ENCODE assay signal across 20 cellular contexts in the genomic region with DNA sequence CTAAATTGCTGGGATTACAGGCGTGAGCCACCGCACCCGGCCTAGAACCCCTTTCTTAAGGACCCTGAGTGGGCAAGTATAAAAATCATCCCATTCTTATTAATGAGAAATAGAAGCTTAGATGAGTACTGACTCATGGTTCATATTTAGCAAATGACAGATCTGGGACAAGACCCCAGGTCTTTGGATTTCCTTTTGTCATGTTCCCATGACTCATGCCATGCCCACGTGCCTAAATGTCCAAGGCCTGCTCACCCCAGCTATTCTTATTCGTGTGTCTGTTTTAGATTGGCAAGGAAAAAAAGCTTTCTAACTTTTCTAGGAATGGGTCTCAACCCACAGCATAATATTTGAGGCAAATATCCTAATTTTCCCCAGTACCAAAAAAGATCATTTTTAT. TPM values are rescaled to one million over a fixed set of nuclear protein-coding genes. Genes with fewer than 3 reads are reported as not detected.
A peak's percentile ranks its signal among the peaks of the same experiment; 100 is the strongest.
DNase-seq lines count a peak whose midpoint lies in the region; ATAC-seq, FAIRE-seq and TF ChIP-seq lines count a peak whose summit lies in the region.
"Had no signal": no experiment of that assay in that cellular context is flagged by ENCODE, and none has a peak within 500 bp of the region (broad histone marks: within the 10 kb centered on the region; RNA-seq: fewer than 3 reads in every experiment).

No MANE protein-coding gene starts in this region.

- no peaks in the 10 kb centered on the region for H3K27me3 ChIP-seq in breast epithelium
- no peaks in the 10 kb centered on the region for H3K27me3 ChIP-seq in mammary epithelial cell (ENCODE audit: insufficient read depth, low read length)
- H3K27me3 ChIP-seq: colonic mucosa, transverse colon had no signal

- H3K4me1 ChIP-seq in breast epithelium (no peaks in the 10 kb centered on the region), mammary epithelial cell (ENCODE audit: insufficient read depth, low read length) (no peaks in the 10 kb centered on the region), mesodermal cell (ENCODE audit: control insufficient read depth, insufficient read depth, low read length, poor library complexity, severe bottlenecking) (peaks cover 43% of the 10 kb centered on the region)
- H3K4me1 ChIP-seq: colonic mucosa had no signal

- no peak overlapping the region for H3K4me3 Mint-ChIP-seq in brain
- H3K4me3 Mint-ChIP-seq: activated CD8-positive, alpha-beta T cell treated with anti-CD3 and anti-CD28 coated beads, Interleukin-2, amount 10 ng/mL, durations not matched to agents 7 days and 5 days; activated naive CD8-positive, alpha-beta T cell treated with anti-CD3 and anti-CD28 coated beads, Interleukin-2, amount 50 U/mL, for 24 hours; neural crest cell had no signal

- H3K27ac ChIP-seq in breast epithelium (peak overlapping the region; percentile 56 to 70), mammary epithelial cell (ENCODE audit: insufficient read depth, low read depth, low read length) (no peak overlapping the region), mesodermal cell (ENCODE audit: low read depth, low read length, severe bottlenecking) (peak overlapping the region; percentile 93)
- H3K27ac ChIP-seq: 22Rv1, colonic mucosa had no signal

- no peak overlapping the region for H2AFZ ChIP-seq in mammary epithelial cell (ENCODE audit: low read depth, low read length)

- no peaks in the 10 kb centered on the region for H3K27me3 Mint-ChIP-seq in brain
- H3K27me3 Mint-ChIP-seq: activated naive CD8-positive, alpha-beta T cell treated with anti-CD3 and anti-CD28 coated beads, Interleukin-2, amount 50 U/mL, for 24 hours had no signal

- no peak for ATAC-seq in GM21717 (IDR thresholded peaks at IDR 0.05; ENCODE audit: unreplicated experiment)
- ATAC-seq: activated CD8-positive, alpha-beta T cell treated with anti-CD3 and anti-CD28 coated beads, Interleukin-2, amount 10 ng/mL, durations not matched to agents 7 days and 5 days; activated naive CD8-positive, alpha-beta T cell treated with anti-CD3 and anti-CD28 coated beads, Interleukin-2, amount 50 U/mL, for 24 hours had no signal

- H3K9me3 Mint-ChIP-seq in brain: no peaks in the 10 kb centered on the region
- H3K9me3 Mint-ChIP-seq: activated naive CD8-positive, alpha-beta T cell treated with anti-CD3 and anti-CD28 coated beads, Interleukin-2, amount 50 U/mL, for 24 hours; neural crest cell had no signal

- 69% methylated on average over 5 of the region's 5 CpGs for WGBS in mammary epithelial cell (ENCODE audit: low coverage, missing lambda C conversion rate)
- 86 to 93% methylated on average over 1 to 2 of the region's 5 CpGs for WGBS in mesodermal cell (ENCODE audit: insufficient coverage in 2 of 2), 2 experiments

- H3K27ac Mint-ChIP-seq in brain: peak overlapping the region in 4 of 5 experiments; percentile 17 to 87 (median 67)
- H3K27ac Mint-ChIP-seq: activated CD8-positive, alpha-beta T cell treated with anti-CD3 and anti-CD28 coated beads, Interleukin-2, amount 10 ng/mL, durations not matched to agents 7 days and 5 days; activated naive CD8-positive, alpha-beta T cell treated with anti-CD3 and anti-CD28 coated beads, Interleukin-2, amount 50 U/mL, for 24 hours had no signal

- no peaks in the 10 kb centered on the region for H3K79me2 ChIP-seq in mammary epithelial cell (ENCODE audit: insufficient read depth, low read length)

- no peak overlapping the region for H3K4me3 ChIP-seq in breast epithelium
- no peak overlapping the region for H3K4me3 ChIP-seq in mammary epithelial cell (replicated peaks in 1 of 3; ENCODE audit: insufficient read depth in 1 of 3, low read depth in 2 of 3, low read length in 3 of 3)
- no peak overlapping the region for H3K4me3 ChIP-seq in mesodermal cell (ENCODE audit: extremely low read depth, insufficient read depth, low read length, poor library complexity, severe bottlenecking)
- H3K4me3 ChIP-seq: colonic mucosa, transverse colon had no signal

- H3K36me3 Mint-ChIP-seq in brain: no peaks in the 10 kb centered on the region

- peaks cover 51% of the 10 kb centered on the region for H3K4me1 Mint-ChIP-seq in brain
- H3K4me1 Mint-ChIP-seq: activated naive CD8-positive, alpha-beta T cell treated with anti-CD3 and anti-CD28 coated beads, Interleukin-2, amount 50 U/mL, for 24 hours had no signal

- in situ Hi-C loops in mammary epithelial cell (cut with MboI; ENCODE audit: low sequenced_read_pairs in 2 of 2): no loop called here

- H3K9me3 ChIP-seq in breast epithelium (no peaks in the 10 kb centered on the region), mammary epithelial cell (replicated peaks; ENCODE audit: insufficient read depth, low read length) (no peaks in the 10 kb centered on the region), mesodermal cell (ENCODE audit: control insufficient read depth, low read length) (no peaks in the 10 kb centered on the region)
- H3K9me3 ChIP-seq: colonic mucosa, transverse colon had no signal

- H3K4me2 ChIP-seq in mammary epithelial cell (ENCODE audit: insufficient read depth, low read depth, low read length): no peak overlapping the region

- BruUV-seq in mammary epithelial cell (replicated peaks; lab: Mats Ljungman, UMichigan): no TSS peak

- dilution Hi-C loops in mammary epithelial cell (cut with HindIII; ENCODE audit: low sequenced_read_pairs): no loop called here

- TF ChIP-seq CTCF in breast epithelium (IDR thresholded peaks at IDR 0.05) (no peak), mammary epithelial cell (conservative IDR thresholded peaks at IDR 0.05 in 1 of 2, IDR thresholded peaks at IDR 0.05 in 1 of 2; ENCODE audit: extremely low read depth in 1 of 2, insufficient read depth in 1 of 2, low read depth in 1 of 2, low read length in 2 of 2) (no peak), brain (conservative IDR thresholded peaks at IDR 0.05) (no peak)

- intact Hi-C loops in breast epithelium (cut with DNase I; ENCODE audit: low total_unique reads) (no loop called here), mammary epithelial cell (cut with micrococcal nuclease) (no loop called here)

- no peaks in the 10 kb centered on the region for H3K36me3 ChIP-seq in breast epithelium
- H3K36me3 ChIP-seq in mammary epithelial cell (ENCODE audit: insufficient read depth, low read length): no peaks in the 10 kb centered on the region
- H3K36me3 ChIP-seq in mesodermal cell (ENCODE audit: control insufficient read depth, insufficient read depth, low read length): no peaks in the 10 kb centered on the region
- H3K36me3 ChIP-seq: colonic mucosa, transverse colon had no signal

- TF ChIP-seq POLR2A in breast epithelium (IDR thresholded peaks at IDR 0.05): no peak

- CTCF ChIA-PET in mammary epithelial cell (lab: Charles Lee; ENCODE audit: low non-redundant PET): no interaction called here

- no peak overlapping the region for H3K9ac ChIP-seq in mammary epithelial cell (ENCODE audit: insufficient read depth, low read length)

- no peak for FAIRE-seq in urothelium cell line (lab: Jason Lieb, UNC)
- FAIRE-seq: GM19239 had no signal

- DNase-seq in breast epithelium (ENCODE audit: low spot score in 2 of 2) (no peak), mammary epithelial cell (no peak), urothelium cell line (ENCODE audit: low spot score) (peak; percentile 21), HT-29 (ENCODE audit: low spot score) (no peak), HPDE6-E6E7 (ENCODE audit: extremely low spot score) (no peak)
- DNase-seq: activated CD8-positive, alpha-beta T cell treated with anti-CD3 and anti-CD28 coated beads, Interleukin-2, amount 10 ng/mL, durations not matched to agents 7 days and 5 days; activated naive CD8-positive, alpha-beta T cell treated with anti-CD3 and anti-CD28 coated beads, Interleukin-2, amount 50 U/mL, for 24 hours; colonic mucosa; glutamatergic neuron; mesendoderm; NCI-H2081; NCI-H69; right cardiac atrium; transverse colon had no signal

- H4K20me1 ChIP-seq in mammary epithelial cell (ENCODE audit: insufficient read depth, low read length): no peaks in the 10 kb centered on the region

RNA-seq across cellular contexts. Expression of a gene that starts 57.7 kb away (rescaled TPM):
- total RNA-seq in breast epithelium (1,000 to 10,000 TPM; 3,055 to 5,353 (median 4,143) TPM), mammary epithelial cell (1,000 to 10,000 TPM; 1,263 to 1,505 TPM)
- polyA plus RNA-seq in mammary epithelial cell (6,191 TPM), brain (ENCODE audit: insufficient read depth, low read depth, low replicate concordance) (2,515 TPM)
- 853 TPM for polyA minus RNA-seq in mammary epithelial cell
- 2,481 TPM for polyA plus RNA-seq in mesodermal cell (2013, experiment 1 of 2)
- 2,521 TPM for polyA plus RNA-seq in mesodermal cell (2013, experiment 2 of 2)
- total RNA-seq in HT-29 (2014; rRNA removed; shearing (Covaris generic)): 1,675 and 2,287 TPM in 2 replicates
